Comparison of ENCODE assay signal across 8 cellular contexts in genomic region chr12:8026282-8026637, GRCh38. TPM values are rescaled to one million over a fixed set of nuclear protein-coding genes. Genes with fewer than 3 reads are reported as not detected.
A peak's percentile ranks its signal among the peaks of the same experiment; 100 is the strongest.
DNase-seq lines count a peak whose midpoint lies in the region; ATAC-seq and TF ChIP-seq lines count a peak whose summit lies in the region.

No MANE protein-coding gene starts in this region.

- TF ChIP-seq CTCF in VCaP (conservative IDR thresholded peaks at IDR 0.05) = no peak
- no peak for TF ChIP-seq CTCF in foreskin keratinocyte (conservative IDR thresholded peaks at IDR 0.05)
- no peak for TF ChIP-seq CTCF in retinal pigment epithelial cell (conservative IDR thresholded peaks at IDR 0.05; ENCODE audit: low read depth, low read length)

- H3K27ac ChIP-seq in VCaP (peak overlapping the region; percentile 92), foreskin keratinocyte (peak overlapping the region; percentile 99)

- H3K4me3 ChIP-seq in retinal pigment epithelial cell (ENCODE audit: low read length) = peak overlapping the region; percentile 74

- peak; percentile 40 for DNase-seq in activated CD8-positive, alpha-beta memory T cell treated with anti-CD3 and anti-CD28 coated beads, Interleukin-2, amount 50 U/mL, for 1 hour (ENCODE audit: extremely low read depth)
- no peak for DNase-seq in activated CD8-positive, alpha-beta memory T cell treated with anti-CD3 and anti-CD28 coated beads, Interleukin-2, amount 50 U/mL, for 48 hours
- no peak for DNase-seq in foreskin keratinocyte
- DNase-seq in retinal pigment epithelial cell (ENCODE audit: low read depth) = no peak
- no peak for DNase-seq in HuH-7.5 (ENCODE audit: low spot score)
- no peak for DNase-seq in DMS79 (lab: John Stamatoyannopoulos, UW)

- ATAC-seq in HG02885 (IDR thresholded peaks at IDR 0.05; ENCODE audit: poor library complexity, unreplicated experiment) = peak; percentile 33
- ATAC-seq in foreskin keratinocyte = peak; percentile 15

- peaks cover under 1% of the 10 kb centered on the region for H3K27me3 ChIP-seq in foreskin keratinocyte

- no peaks in the 10 kb centered on the region for H3K4me1 ChIP-seq in foreskin keratinocyte

RNA-seq across cellular contexts. Expression of gene FOXJ2, which starts 6.3 kb away (rescaled TPM):
- total RNA-seq in foreskin keratinocyte = 9.7 and 10.0 TPM in 2 replicates
- 3.9 and 4.9 TPM in 2 replicates for polyA plus RNA-seq in foreskin keratinocyte

RNA-seq across cellular contexts. Expression of gene C3AR1, which starts 39.9 kb away (rescaled TPM):
- 0.10 and 0.14 TPM in 2 replicates for total RNA-seq in foreskin keratinocyte
- 0.12 and 0.18 TPM in 2 replicates for polyA plus RNA-seq in foreskin keratinocyte

RNA-seq across cellular contexts. Expression of gene NECAP1, which starts 55.8 kb away (rescaled TPM):
- total RNA-seq in foreskin keratinocyte = 22.8 and 23.1 TPM in 2 replicates
- polyA plus RNA-seq in foreskin keratinocyte = 11.2 and 12.5 TPM in 2 replicates
